In genomic region chr9:110293246-110293645, GRCh38 we compare ENCODE assay signal across 22 cellular contexts. TPM values are rescaled to one million over a fixed set of nuclear protein-coding genes. Genes with fewer than 3 reads are reported as not detected.
A peak's percentile ranks its signal among the peaks of the same experiment; 100 is the strongest.
DNase-seq lines count a peak whose midpoint lies in the region; ATAC-seq, FAIRE-seq and TF ChIP-seq lines count a peak whose summit lies in the region.
"Had no signal": no experiment of that assay in that cellular context is flagged by ENCODE, and none has a peak within 500 bp of the region (broad histone marks: within the 10 kb centered on the region; RNA-seq: fewer than 3 reads in every experiment).

No MANE protein-coding gene starts in this region.

- TF ChIP-seq CTCF in MCF 10A (IDR thresholded peaks at IDR 0.05; ENCODE audit: unreplicated experiment) (no peak), breast epithelium (IDR thresholded peaks at IDR 0.05) (no peak), bronchial epithelial cell (IDR thresholded peaks at IDR 0.05; ENCODE audit: insufficient read depth, low read length, severe bottlenecking) (no peak)

- POLR2A ChIA-PET in MCF 10A (lab: Yijun Ruan, JAX): interaction anchor here (1.8 to 2.2 kb wide), 3 partner anchors 9 to 36 kb away, joined by 7 to 21 read pairs (median 13); partner anchors contain the start of gene TXN

- no peaks in the 10 kb centered on the region for H3K4me1 ChIP-seq in breast epithelium
- H3K4me1 ChIP-seq: A549 had no signal

- no peaks in the 10 kb centered on the region for H3K36me3 Mint-ChIP-seq in MCF 10A (ENCODE audit: insufficient read depth, unreplicated experiment)

- DNase-seq in MCF 10A (ENCODE audit: unreplicated experiment): peak; percentile 52
- DNase-seq in breast epithelium (ENCODE audit: low spot score in 2 of 2): no peak
- DNase-seq in bronchial epithelial cell (ENCODE audit: low read depth): peak; percentile 92
- DNase-seq in NCI-H2196 treated with DMSO at 0.1 percent for 48 hours (lab: John Stamatoyannopoulos, UW; ENCODE audit: unreplicated experiment): no peak
- no peak for DNase-seq in activated CD8-positive, alpha-beta memory T cell treated with anti-CD3 and anti-CD28 coated beads, Interleukin-2, amount 50 U/mL, for 48 hours
- DNase-seq: AML-193; Caco-2; CD4-positive, alpha-beta T cell; DMS153; DMS79; GDM1; H9 had no signal

- H3K4me3 Mint-ChIP-seq in MCF 10A (ENCODE audit: unreplicated experiment): no peak overlapping the region
- H3K4me3 Mint-ChIP-seq: CD4-positive, alpha-beta T cell; H9 had no signal

- BruUV-seq in MCF 10A (replicated peaks; lab: Mats Ljungman, UMichigan): no TSS peak

- peaks cover 12% of the 10 kb centered on the region for H3K4me1 Mint-ChIP-seq in MCF 10A (ENCODE audit: insufficient read depth, unreplicated experiment)

- H3K27me3 ChIP-seq in breast epithelium (no peaks in the 10 kb centered on the region), bronchial epithelial cell (ENCODE audit: control insufficient read depth, insufficient read depth, low read length) (no peaks in the 10 kb centered on the region)

- TF ChIP-seq POLR2A in breast epithelium (IDR thresholded peaks at IDR 0.05): no peak

- H3K9me3 Mint-ChIP-seq in MCF 10A (ENCODE audit: unreplicated experiment): no peaks in the 10 kb centered on the region
- H3K9me3 Mint-ChIP-seq: CD4-positive, alpha-beta T cell; H9 had no signal

- no peaks in the 10 kb centered on the region for H3K27me3 Mint-ChIP-seq in MCF 10A (ENCODE audit: insufficient read depth, unreplicated experiment)
- H3K27me3 Mint-ChIP-seq: CD4-positive, alpha-beta T cell had no signal

- H3K27ac Mint-ChIP-seq in MCF 10A (ENCODE audit: low read depth, unreplicated experiment): no peak overlapping the region
- H3K27ac Mint-ChIP-seq: CD4-positive, alpha-beta T cell had no signal

- CTCF ChIA-PET in MCF 10A (lab: Yijun Ruan, JAX): interaction anchor here (0.7 to 1.7 kb wide), 2 partner anchors 76 to 584 kb away, joined by 4 to 6 read pairs; no protein-coding TSS in a partner anchor

- H3K27ac ChIP-seq in breast epithelium: no peak overlapping the region
- H3K27ac ChIP-seq: 22Rv1, A549, C4-2B had no signal

- ATAC-seq in esophagus mucosa (peak; percentile 88), GM19455 (IDR thresholded peaks at IDR 0.05; ENCODE audit: unreplicated experiment) (no peak)
- ATAC-seq: A549 had no signal

- H3K9me3 ChIP-seq in breast epithelium: no peaks in the 10 kb centered on the region
- H3K9me3 ChIP-seq: A549, Caco-2 had no signal

- intact Hi-C loops in MCF 10A (cut with micrococcal nuclease): no loop called here
- intact Hi-C loops in breast epithelium (cut with DNase I; ENCODE audit: low total_unique reads): no loop called here

- H3K4me3 ChIP-seq in breast epithelium (no peak overlapping the region), bronchial epithelial cell (ENCODE audit: low read depth, low read length) (no peak overlapping the region)
- H3K4me3 ChIP-seq: A549 had no signal

- no peak for FAIRE-seq in bronchial epithelial cell (lab: Jason Lieb, UNC)
- FAIRE-seq: A549, GM12892, GM18507, H1 had no signal

- H3K36me3 ChIP-seq in breast epithelium: no peaks in the 10 kb centered on the region
- H3K36me3 ChIP-seq in bronchial epithelial cell (ENCODE audit: control insufficient read depth, insufficient read depth, low read length): no peaks in the 10 kb centered on the region

RNA-seq across cellular contexts. Expression of gene TXN, which starts 36.9 kb away (rescaled TPM):
- total RNA-seq in MCF 10A (2022) (349 TPM in 2 replicates), breast epithelium (100 to 1,000 TPM in 2 of 3 donors, 10 to 100 TPM in 1; 96.7 to 196 (median 145) TPM), bronchial epithelial cell (378 and 504 TPM in 2 replicates), esophagus mucosa (647 TPM)

RNA-seq across cellular contexts. Expression of gene TXNDC8, which starts 44.4 kb away (rescaled TPM):
- total RNA-seq in MCF 10A (2022) (not detected in 2 replicates), breast epithelium (not detected), bronchial epithelial cell (not detected in 2 replicates), esophagus mucosa (not detected)
- total RNA-seq: Caco-2; CD4-positive, alpha-beta T cell; Daoy; H1; H9; HT-29 had no signal

Comparison
In these comparisons a context has a peak if more than half of its experiments do, and no peak if none do; other contexts are left out.
1. DNase-seq: peak in MCF 10A (single experiment) and bronchial epithelial cell (single experiment); none in breast epithelium (0 of 2), NCI-H2196 treated with DMSO at 0.1 percent for 48 hours (single experiment) and activated CD8-positive, alpha-beta memory T cell treated with anti-CD3 and anti-CD28 coated beads, Interleukin-2, amount 50 U/mL, for 48 hours (single experiment).